Comparison of ENCODE assay signal across 8 cellular contexts in genomic region chr19:10566408-10566657, GRCh38. TPM values are rescaled to one million over a fixed set of nuclear protein-coding genes. Genes with fewer than 3 reads are reported as not detected.
A peak's percentile ranks its signal among the peaks of the same experiment; 100 is the strongest.
DNase-seq lines count a peak whose midpoint lies in the region; ATAC-seq and TF ChIP-seq lines count a peak whose summit lies in the region.

No MANE protein-coding gene starts in this region.

- H3K27ac ChIP-seq in SU-DHL-6 (ENCODE audit: low read depth, low read length) (peak overlapping the region; percentile 83), fibroblast of lung (ENCODE audit: insufficient read depth, low read length) (peak overlapping the region; percentile 82)

- DNase-seq in GM06990 (ENCODE audit: extremely low read depth, insufficient read length) (no peak), fibroblast of lung (ENCODE audit: low read depth in 2 of 2) (no peak), retinal pigment epithelial cell (ENCODE audit: low read depth) (no peak), SW480 (ENCODE audit: low spot score) (no peak), NCI-H1436 treated with DMSO at 0.1 percent for 48 hours (lab: John Stamatoyannopoulos, UW) (no peak)

- H3K4me3 ChIP-seq in GM06990 (replicated peaks; ENCODE audit: low read depth, low read length) (peak overlapping the region; percentile 95), SU-DHL-6 (ENCODE audit: insufficient read depth, low read length, poor library complexity, severe bottlenecking) (peak overlapping the region; percentile 37), fibroblast of lung (replicated peaks in 1 of 4; ENCODE audit: control extremely low read depth in 1 of 4, insufficient read depth in 1 of 4, low read depth in 3 of 4, low read length in 4 of 4) (peak overlapping the region; percentile 43 to 90 (median 58)), retinal pigment epithelial cell (ENCODE audit: low read length) (peak overlapping the region; percentile 87)

- TF ChIP-seq CTCF in GM06990 (IDR thresholded peaks at IDR 0.05; ENCODE audit: insufficient read depth, low read length, poor library complexity, severe bottlenecking) = no peak
- no peak for TF ChIP-seq CTCF in SU-DHL-6 (IDR thresholded peaks at IDR 0.05; ENCODE audit: insufficient read depth, low read length, poor library complexity, severe bottlenecking)
- TF ChIP-seq CTCF in fibroblast of lung (conservative IDR thresholded peaks at IDR 0.05 in 1 of 2, IDR thresholded peaks at IDR 0.05 in 1 of 2; ENCODE audit: low read depth in 1 of 2, low read length in 2 of 2) = no peak
- TF ChIP-seq CTCF in retinal pigment epithelial cell (conservative IDR thresholded peaks at IDR 0.05; ENCODE audit: low read depth, low read length) = no peak

- H3K9ac ChIP-seq in SU-DHL-6 (ENCODE audit: low read length) (peak overlapping the region; percentile 33), fibroblast of lung (ENCODE audit: insufficient read depth, low read length) (no peak overlapping the region)

- H3F3A ChIP-seq in SU-DHL-6 (ENCODE audit: insufficient read depth) = peaks cover 19% of the 10 kb centered on the region

- H3K9me3 ChIP-seq in SU-DHL-6 (ENCODE audit: insufficient read depth, low read length) (no peaks in the 10 kb centered on the region), fibroblast of lung (ENCODE audit: control insufficient read depth, insufficient read depth, low read depth, low read length) (no peaks in the 10 kb centered on the region)

- H2AFZ ChIP-seq in SU-DHL-6 (ENCODE audit: low read depth, low read length, severe bottlenecking) (no peak overlapping the region), fibroblast of lung (ENCODE audit: low read length) (peak overlapping the region; percentile 53)

- ATAC-seq in HG03196 (IDR thresholded peaks at IDR 0.05; ENCODE audit: unreplicated experiment) (no peak), HG03039 (IDR thresholded peaks at IDR 0.05; ENCODE audit: unreplicated experiment) (no peak)

- H3K4me2 ChIP-seq in SU-DHL-6 (ENCODE audit: low read depth, low read length, poor library complexity, severe bottlenecking) (peak overlapping the region; percentile 68), fibroblast of lung (ENCODE audit: extremely low read depth, insufficient read depth, low read length) (peak overlapping the region; percentile 85)

- H3K4me1 ChIP-seq in fibroblast of lung (ENCODE audit: control insufficient read depth, extremely low read depth, insufficient read depth, low read length) = peaks cover 18% of the 10 kb centered on the region

- H3K27me3 ChIP-seq in GM06990 (replicated peaks; ENCODE audit: control insufficient read depth, insufficient read depth, low read length) (no peaks in the 10 kb centered on the region), SU-DHL-6 (ENCODE audit: low read length) (no peaks in the 10 kb centered on the region), fibroblast of lung (ENCODE audit: control insufficient read depth, insufficient read depth, low read length) (no peaks in the 10 kb centered on the region)

- H3K9me2 ChIP-seq in SU-DHL-6 (replicated peaks; ENCODE audit: insufficient read depth, low read length) = no peaks in the 10 kb centered on the region

- H3K79me2 ChIP-seq in SU-DHL-6 (ENCODE audit: insufficient read depth, low read length) (peaks cover 14% of the 10 kb centered on the region), fibroblast of lung (ENCODE audit: control insufficient read depth, insufficient read depth, low read length) (peaks cover 29% of the 10 kb centered on the region)

- H3K36me3 ChIP-seq in GM06990 (ENCODE audit: control insufficient read depth, insufficient read depth, low read length) (peaks cover 3% of the 10 kb centered on the region), SU-DHL-6 (ENCODE audit: low read length) (no peaks in the 10 kb centered on the region), fibroblast of lung (ENCODE audit: control insufficient read depth, insufficient read depth, low read length) (no peaks in the 10 kb centered on the region)

- H4K20me1 ChIP-seq in SU-DHL-6 (ENCODE audit: low read depth, low read length) = no peaks in the 10 kb centered on the region
- no peaks in the 10 kb centered on the region for H4K20me1 ChIP-seq in fibroblast of lung (ENCODE audit: control insufficient read depth, extremely low read depth, insufficient read depth, low read length)

RNA-seq across cellular contexts. Expression of gene KRI1, which starts 0.5 kb away (rescaled TPM):
- 8.6 and 10.0 TPM in 2 replicates for total RNA-seq in fibroblast of lung
- polyA plus RNA-seq in fibroblast of lung = 9.4 and 12.6 TPM in 2 replicates
- polyA plus RNA-seq in fibroblast of lung (2012) = 11.8 and 15.9 TPM in 2 replicates
- polyA minus RNA-seq in fibroblast of lung (ENCODE audit: low replicate concordance) = 7.6 and 17.5 TPM in 2 replicates

RNA-seq across cellular contexts. Expression of gene CDKN2D, which starts 2.4 kb away (rescaled TPM):
- total RNA-seq in fibroblast of lung = 3.9 and 10.7 TPM in 2 replicates
- 9.7 and 15.7 TPM in 2 replicates for polyA plus RNA-seq in fibroblast of lung
- polyA plus RNA-seq in fibroblast of lung (2012) = 8.5 and 17.1 TPM in 2 replicates
- polyA minus RNA-seq in fibroblast of lung (ENCODE audit: low replicate concordance) = 4.0 and 17.0 TPM in 2 replicates

RNA-seq across cellular contexts. Expression of gene AP1M2, which starts 20.8 kb away (rescaled TPM):
- 0.17 TPM in 1 of 2 replicates, not detected in the other for total RNA-seq in fibroblast of lung
- polyA plus RNA-seq in fibroblast of lung = 0.16 and 0.45 TPM in 2 replicates
- 0.41 and 0.85 TPM in 2 replicates for polyA plus RNA-seq in fibroblast of lung (2012)
- not detected in 2 replicates for polyA minus RNA-seq in fibroblast of lung (ENCODE audit: low replicate concordance)

RNA-seq across cellular contexts. Expression of gene ATG4D, which starts 22.6 kb away (rescaled TPM):
- 13.4 and 14.9 TPM in 2 replicates for total RNA-seq in fibroblast of lung
- polyA plus RNA-seq in fibroblast of lung = 7.2 and 12.8 TPM in 2 replicates
- polyA plus RNA-seq in fibroblast of lung (2012) = 12.5 and 19.3 TPM in 2 replicates
- polyA minus RNA-seq in fibroblast of lung (ENCODE audit: low replicate concordance) = 22.8 and 39.0 TPM in 2 replicates

RNA-seq across cellular contexts. Expression of gene S1PR5, which starts 49.1 kb away (rescaled TPM):
- under 0.01 TPM in 1 of 2 replicates, not detected in the other for total RNA-seq in fibroblast of lung
- 0.02 and 0.19 TPM in 2 replicates for polyA plus RNA-seq in fibroblast of lung
- 0.15 TPM in 1 of 2 replicates, not detected in the other for polyA plus RNA-seq in fibroblast of lung (2012)
- not detected in 2 replicates for polyA minus RNA-seq in fibroblast of lung (ENCODE audit: low replicate concordance)

Comparison
In these comparisons a context has a peak if more than half of its experiments do, and no peak if none do; other contexts are left out.
1. H3K4me3 ChIP-seq: peak in every context shown above with its lines; median percentile 95 in GM06990; 87 in retinal pigment epithelial cell; 58 in fibroblast of lung; 37 in SU-DHL-6.